Comparison of ENCODE assay signal across 12 cellular contexts in genomic region chr16:19284207-19284606, GRCh38. TPM values are rescaled to one million over a fixed set of nuclear protein-coding genes. Genes with fewer than 3 reads are reported as not detected.
DNase-seq lines count a peak whose midpoint lies in the region; ATAC-seq and TF ChIP-seq lines count a peak whose summit lies in the region.
"Had no signal": no experiment of that assay in that cellular context is flagged by ENCODE, and none has a peak within 500 bp of the region (broad histone marks: within the 10 kb centered on the region; RNA-seq: fewer than 3 reads in every experiment).

No MANE protein-coding gene starts in this region.

- no peaks in the 10 kb centered on the region for H3K4me1 ChIP-seq in breast epithelium
- no peaks in the 10 kb centered on the region for H3K4me1 ChIP-seq in uterus

- no peaks in the 10 kb centered on the region for H3K27me3 ChIP-seq in breast epithelium
- no peaks in the 10 kb centered on the region for H3K27me3 ChIP-seq in uterus

- H3K9me3 ChIP-seq in breast epithelium (no peaks in the 10 kb centered on the region), uterus (no peaks in the 10 kb centered on the region)

- H3K27ac ChIP-seq in breast epithelium (no peak overlapping the region), uterus (no peak overlapping the region)

- H3K36me3 ChIP-seq in breast epithelium (no peaks in the 10 kb centered on the region), uterus (no peaks in the 10 kb centered on the region)

- TF ChIP-seq CTCF in breast epithelium (IDR thresholded peaks at IDR 0.05) (no peak), uterus (IDR thresholded peaks at IDR 0.05) (no peak)

- TF ChIP-seq POLR2A in breast epithelium (IDR thresholded peaks at IDR 0.05) (no peak), uterus (IDR thresholded peaks at IDR 0.05) (no peak)

- H3K4me3 ChIP-seq in breast epithelium, result no peak overlapping the region
- no peak overlapping the region for H3K4me3 ChIP-seq in uterus

- no peak for ATAC-seq in HG02884 (IDR thresholded peaks at IDR 0.05; ENCODE audit: unreplicated experiment)
- ATAC-seq in HG03354 (IDR thresholded peaks at IDR 0.05; ENCODE audit: poor library complexity, severe bottlenecking, unreplicated experiment), result no peak

- DNase-seq in DMS53 treated with DMSO at 0.1 percent for 48 hours (lab: John Stamatoyannopoulos, UW; ENCODE audit: unreplicated experiment) (peak; percentile 32), NCI-H1694 (lab: John Stamatoyannopoulos, UW) (peak; percentile 55), breast epithelium (ENCODE audit: low spot score in 2 of 2) (peak; percentile 83 to 94), myocyte (ENCODE audit: low read depth) (peak; percentile 92), uterus (no peak)
- DNase-seq in activated CD4-positive, CD25-positive, alpha-beta regulatory T cell (lab: John Stamatoyannopoulos, UW), result no peak
- DNase-seq: kidney; OCI-M1; stimulated activated CD4-positive, alpha-beta T cell treated with anti-CD3 and anti-CD28 coated beads, Interleukin-4, amount 100 ng/mL, for 1 hour had no signal

- intact Hi-C loops in breast epithelium (cut with DNase I; ENCODE audit: low total_unique reads), result no loop called here
- intact Hi-C loops in uterus (cut with DNase I; ENCODE audit: low total_unique reads), result no loop called here

RNA-seq across cellular contexts. Expression of gene CLEC19A, which starts 1.3 kb away (rescaled TPM):
- total RNA-seq in breast epithelium (under 1 TPM in 1 of 3 donors, not detected in 2; 0.29 TPM), myocyte (not detected in 2 replicates), uterus (not detected)
- 0.14 TPM for polyA plus RNA-seq in myocyte (2012)
- total RNA-seq: activated CD8-positive, alpha-beta memory T cell treated with anti-CD3 and anti-CD28 coated beads for 36 hours; kidney had no signal

Comparison
In these comparisons a context has a peak if more than half of its experiments do, and no peak if none do; other contexts are left out.
1. DNase-seq: peak in DMS53 treated with DMSO at 0.1 percent for 48 hours (single experiment), NCI-H1694 (single experiment), breast epithelium (2 of 2) and myocyte (single experiment); none in uterus (0 of 2) and activated CD4-positive, CD25-positive, alpha-beta regulatory T cell (0 of 4).